Comparison of ENCODE assay signal across 8 cellular contexts in genomic region chr6:90295854-90296345, GRCh38. TPM values are rescaled to one million over a fixed set of nuclear protein-coding genes. Genes with fewer than 3 reads are reported as not detected.
DNase-seq lines count a peak whose midpoint lies in the region; ATAC-seq, FAIRE-seq and TF ChIP-seq lines count a peak whose summit lies in the region.

No MANE protein-coding gene starts in this region.

- POLR2A ChIA-PET in H1 (lab: Charles Lee; ENCODE audit: partially characterized antibody), result interaction anchor here (0.6 to 1.4 kb wide), 3 partner anchors 182 to 479 kb away, joined by 3 read pairs; no protein-coding TSS in a partner anchor

- no peak overlapping the region for H2BK12ac ChIP-seq in H1 (ENCODE audit: low read depth, low read length)

- no peak for TF ChIP-seq POLR2A in H1 (IDR thresholded peaks at IDR 0.05; ENCODE audit: control extremely low read depth in 1 of 2, low read depth in 2 of 2, low read length in 2 of 2)

- H3K56ac ChIP-seq in H1 (replicated peaks; ENCODE audit: insufficient read length, low read depth, low read length), result no peak overlapping the region

- H3K4ac ChIP-seq in H1 (replicated peaks; ENCODE audit: insufficient read length, low read depth, low read length), result no peak overlapping the region

- H2AK5ac ChIP-seq in H1 (ENCODE audit: low read depth, low read length), result no peak overlapping the region

- no peak overlapping the region for H2BK5ac ChIP-seq in H1 (ENCODE audit: low read depth, low read length)

- H4K20me1 ChIP-seq in H1 (replicated peaks in 1 of 2; ENCODE audit: control insufficient read depth in 1 of 2, insufficient read depth in 2 of 2, low read length in 2 of 2), result peaks cover 5 to 7% of the 10 kb centered on the region in 2 experiments

- peak overlapping the region; percentile 99 for H3K4me2 ChIP-seq in H1 (ENCODE audit: insufficient read depth in 1 of 2, low read depth in 2 of 2, low read length in 2 of 2)

- 1% methylated on average over 37 of the region's 59 CpGs; no CpG with 5 or more reads in 1 of the 2 experiments for WGBS in H1 (ENCODE audit: extremely low coverage in 1 of 2, insufficient coverage in 1 of 2, insufficient read length in 1 of 2, insufficient replicate concordance in 2 of 2, low coverage in 1 of 2, low lambda C conversion rate in 2 of 2, missing lambda C conversion rate in 1 of 2), 2 experiments

- ATAC-seq in HG02870 (IDR thresholded peaks at IDR 0.05; ENCODE audit: unreplicated experiment), result peak; percentile 37

- H2BK15ac ChIP-seq in H1 (ENCODE audit: low read length), result no peak overlapping the region

- no peak overlapping the region for H2BK120ac ChIP-seq in H1 (replicated peaks; ENCODE audit: low read depth, low read length)

- 0 out of 4 replicates have a peak, but pooled peaks of 1 of the 2 experiments have one; percentile 0 for TF ChIP-seq RAD21 in H1 (IDR thresholded peaks at IDR 0.05 in 1 of 2, conservative IDR thresholded peaks at IDR 0.05 in 1 of 2; ENCODE audit: low read depth in 2 of 2, low read length in 2 of 2)

- no peak overlapping the region for H3K14ac ChIP-seq in H1 (ENCODE audit: insufficient read length)

- peaks cover 8 to 17% (median 12%) of the 10 kb centered on the region in 4 experiments for H3K4me1 ChIP-seq in H1 (replicated peaks in 1 of 4; ENCODE audit: control insufficient read depth in 3 of 4, insufficient read depth in 4 of 4, low read length in 3 of 4)

- H3K36me3 ChIP-seq in H1 (ENCODE audit: control insufficient read depth in 2 of 4, insufficient read depth in 4 of 4, low read length in 3 of 4), result no peaks in the 10 kb centered on the region; a peak in 1 of 8 replicates

- no peaks in the 10 kb centered on the region for H3K79me2 ChIP-seq in H1 (ENCODE audit: control insufficient read depth in 1 of 2, insufficient read depth in 2 of 2, low read length in 2 of 2)

- FAIRE-seq in H1 (lab: Jason Lieb, UNC), result no peak

- H4K5ac ChIP-seq in H1 (ENCODE audit: insufficient read length, low read depth, low read length), result no peak overlapping the region

- H3K9ac ChIP-seq in H1 (replicated peaks in 1 of 4; ENCODE audit: extremely low read depth in 1 of 4, low read depth in 3 of 4, low read length in 3 of 4), result no peak overlapping the region; a peak in 1 of 7 replicates

- no peak overlapping the region for H2AFZ ChIP-seq in H1 (ENCODE audit: low read length)

- TF ChIP-seq EP300 in H1 (IDR thresholded peaks at IDR 0.05; ENCODE audit: borderline replicate concordance in 1 of 2, low read depth in 2 of 2, low read length in 2 of 2), result no peak

- 0 out of 2 replicates have a peak overlapping the region, but pooled peaks have one; percentile 15 for H3K18ac ChIP-seq in H1 (ENCODE audit: extremely low read depth, low read length)

- H2BK20ac ChIP-seq in H1 (ENCODE audit: low read length), result no peak overlapping the region

- no peak overlapping the region for H4K8ac ChIP-seq in H1 (ENCODE audit: extremely low read depth, insufficient read depth, low read length)

- H3K9me3 ChIP-seq in H1 (ENCODE audit: insufficient read depth in 2 of 2, low read depth in 1 of 2, low read length in 1 of 2), result no peaks in the 10 kb centered on the region

- no peak overlapping the region for H3K23ac ChIP-seq in H1 (ENCODE audit: insufficient read length)

- no peak overlapping the region for H4K91ac ChIP-seq in H1 (replicated peaks; ENCODE audit: insufficient read length, low read length)

- DNase-seq in ELR (ENCODE audit: low read depth), result peak; percentile 63
- peak; percentile 29 for DNase-seq in NCI-H510A treated with DMSO at 0.1 percent for 48 hours (lab: John Stamatoyannopoulos, UW)
- DNase-seq in activated CD8-positive, alpha-beta memory T cell treated with anti-CD3 and anti-CD28 coated beads for 24 hours, result peak; percentile 86
- peak in 1 of 2 experiments; percentile 77 for DNase-seq in H1 (ENCODE audit: low read depth in 1 of 2, low spot score in 2 of 2)
- DNase-seq in lung microvascular endothelial cell (ENCODE audit: low read depth in 2 of 2), result peak; percentile 64 to 81
- peak; percentile 49 for DNase-seq in stimulated activated CD8-positive, alpha-beta memory T cell treated with anti-CD3 and anti-CD28 coated beads, Interleukin-12 subunit alpha, Interleukin-12 subunit beta, amount 100 ng/mL, for 1 hour (ENCODE audit: low read depth)
- DNase-seq in AML-193 (lab: John Stamatoyannopoulos, UW), result no peak

- no peak for TF ChIP-seq CTCF in H1 (IDR thresholded peaks at IDR 0.05; ENCODE audit: control extremely low read depth in 1 of 3, insufficient read depth in 1 of 3, low read depth in 1 of 3, low read length in 3 of 3)

- H3K27me3 ChIP-seq in H1 (replicated peaks in 1 of 4; ENCODE audit: control insufficient read depth in 3 of 4, extremely low read depth in 1 of 4, insufficient read depth in 3 of 4, low read length in 3 of 4), result peaks cover 4 to 26% (median 22%) of the 10 kb centered on the region in 4 experiments; a peak in 6 of 7 replicates

- peak overlapping the region; percentile 44 to 73 (median 62) for H3K4me3 ChIP-seq in H1 (ENCODE audit: extremely low read depth in 1 of 4, insufficient read depth in 2 of 4, low read depth in 3 of 4, low read length in 4 of 4)

- H3K23me2 ChIP-seq in H1 (ENCODE audit: low read depth, low read length), result peaks cover 19% of the 10 kb centered on the region

- H3K27ac ChIP-seq in H1 (ENCODE audit: low read depth, low read length), result no peak overlapping the region

- CTCF ChIA-PET in H1 (lab: Charles Lee; ENCODE audit: partially characterized antibody), result interaction anchor here (0.7 to 16.3 kb wide), 9 partner anchors 11 to 180 kb away, joined by 3 to 234 read pairs (median 3); no protein-coding TSS in a partner anchor

- H3K79me1 ChIP-seq in H1 (ENCODE audit: low read depth, low read length), result no peaks in the 10 kb centered on the region

TF ChIP-seq in H1, 55 proteins besides CTCF, POLR2A, EP300 and RAD21 (continues in another document):
- TF ChIP-seq GABPA (IDR thresholded peaks at IDR 0.05; ENCODE audit: borderline replicate concordance, insufficient read depth, low read length), result no peak
- TF ChIP-seq USF2 (IDR thresholded peaks at IDR 0.05; ENCODE audit: low read length), result no peak
- peak; percentile 13; the same call in 1 of the 2 replicates for TF ChIP-seq TBP (IDR thresholded peaks at IDR 0.05; ENCODE audit: low read depth, low read length)
- TF ChIP-seq TAF1 (IDR thresholded peaks at IDR 0.05; ENCODE audit: low read depth, low read length), result peak; percentile 45; the same call in 1 of the 2 replicates
- no peak for TF ChIP-seq JUND (IDR thresholded peaks at IDR 0.05; ENCODE audit: low read length)
- TF ChIP-seq SUZ12 (IDR thresholded peaks at IDR 0.05; ENCODE audit: low read length), result no peak
- TF ChIP-seq NRF1 (IDR thresholded peaks at IDR 0.05; ENCODE audit: low read depth, low read length), result no peak
- TF ChIP-seq CTBP2 (IDR thresholded peaks at IDR 0.05; ENCODE audit: borderline replicate concordance, insufficient read depth, insufficient read length, low read length), result peak; percentile 15
- no peak for TF ChIP-seq SP2 (IDR thresholded peaks at IDR 0.05; ENCODE audit: low read length)
- no peak for TF ChIP-seq BRCA1 (IDR thresholded peaks at IDR 0.05; ENCODE audit: low read depth, low read length)
- no peak for TF ChIP-seq ATF2 (IDR thresholded peaks at IDR 0.05; ENCODE audit: low read length)
- TF ChIP-seq SRF (IDR thresholded peaks at IDR 0.05; ENCODE audit: low read depth, low read length), result no peak
- 0 out of 2 replicates have a peak, but pooled peaks have one; percentile 32 for TF ChIP-seq POLR2AphosphoS5 (IDR thresholded peaks at IDR 0.05; ENCODE audit: low read depth, low read length)
- no peak for TF ChIP-seq TCF12 (IDR thresholded peaks at IDR 0.05; ENCODE audit: low read depth, low read length)
- TF ChIP-seq BCL11A (IDR thresholded peaks at IDR 0.05; ENCODE audit: low read depth in 2 of 2, low read length in 2 of 2), result no peak
- no peak for TF ChIP-seq ASH2L (IDR thresholded peaks at IDR 0.05; ENCODE audit: low read length)
- no peak for TF ChIP-seq RXRA (IDR thresholded peaks at IDR 0.05; ENCODE audit: insufficient read depth, low read depth, low read length)
- TF ChIP-seq GTF2F1 (IDR thresholded peaks at IDR 0.05; ENCODE audit: borderline replicate concordance, low read depth, low read length), result no peak
- TF ChIP-seq SIN3A (conservative IDR thresholded peaks at IDR 0.05 in 1 of 2, IDR thresholded peaks at IDR 0.05 in 1 of 2; ENCODE audit: low read depth in 1 of 2, low read length in 2 of 2), result peak; percentile 58 to 75; a peak in 2 of 4 replicates
- peak; percentile 21 for TF ChIP-seq EZH2 (IDR thresholded peaks at IDR 0.05; ENCODE audit: low read depth, low read length, severe bottlenecking)
- TF ChIP-seq FOSL1 (IDR thresholded peaks at IDR 0.05; ENCODE audit: insufficient read depth, low read depth, low read length), result no peak

RNA-seq across cellular contexts. Expression of gene BACH2, which starts 0.7 kb away (rescaled TPM):
- 5.9 and 8.0 TPM in 2 replicates for total RNA-seq in H1 (2021; fragmentation: NEBNext Ultra II Directional; extraction: Animal tissue kit (Norgen Biotek cat#: 25700))
- polyA plus RNA-seq in H1 (2011; rRNA removed), result 1.8 and 1.9 TPM in 2 replicates
- 1.6 TPM for polyA plus RNA-seq in H1 (2011; cell fraction: cytosol; rRNA removed)
- 3.7 TPM for polyA plus RNA-seq in H1 (2011; cell fraction: nucleus; rRNA removed)
- 1.8 to 3.4 TPM (median 2.7 TPM) in 4 replicates for polyA plus RNA-seq in H1 (2012, experiment 1 of 2)
- 0.37 TPM for polyA plus RNA-seq in H1 (2012, experiment 2 of 2)
- 1.2 TPM for polyA plus RNA-seq in H1 (2013, experiment 1 of 2)
- polyA plus RNA-seq in H1 (2013, experiment 2 of 2), result 0.88 TPM
- polyA minus RNA-seq in H1 (2011; rRNA and poly(A)+ RNA removed), result 6.7 and 10.3 TPM in 2 replicates
- 2.6 TPM for polyA minus RNA-seq in H1 (2011; cell fraction: cytosol; rRNA and poly(A)+ RNA removed)
- 23.8 TPM for polyA minus RNA-seq in H1 (2011; cell fraction: nucleus; rRNA and poly(A)+ RNA removed)
- total RNA-seq in lung microvascular endothelial cell, result 2.8 TPM in 2 replicates

Comparison
In these comparisons a context has a peak if more than half of its experiments do, and no peak if none do; other contexts are left out.
1. DNase-seq: peak in ELR (single experiment), NCI-H510A treated with DMSO at 0.1 percent for 48 hours (single experiment), activated CD8-positive, alpha-beta memory T cell treated with anti-CD3 and anti-CD28 coated beads for 24 hours (single experiment), lung microvascular endothelial cell (2 of 2) and stimulated activated CD8-positive, alpha-beta memory T cell treated with anti-CD3 and anti-CD28 coated beads, Interleukin-12 subunit alpha, Interleukin-12 subunit beta, amount 100 ng/mL, for 1 hour (single experiment); none in AML-193 (0 of 2).